ENCODE assay signal across 1 cellular context in genomic region chr7:79453558-79454324, GRCh38.
TF ChIP-seq lines count a peak whose summit lies in the region.

Gene MAGI2, minus strand, starts transcription at chr7:79453667. Its CDS starts 347 bp downstream, at chr7:79453320.

TF ChIP-seq in HepG2, 621 proteins besides CTCF, POLR2A, EP300 and RAD21 (continued from another document):
- TF ChIP-seq FOSL2 (CRISPR knock-in tag; IDR thresholded peaks at IDR 0.05), result no peak
- TF ChIP-seq PCBP1 (IDR thresholded peaks at IDR 0.05; ENCODE audit: borderline replicate concordance, low read depth, low read length), result peak; percentile 17; the same call in 1 of the 2 replicates
- TF ChIP-seq HCFC1 (IDR thresholded peaks at IDR 0.05; ENCODE audit: low read depth, low read length), result no peak
- peak; percentile 83 for TF ChIP-seq ZNF18 (CRISPR knock-in tag; IDR thresholded peaks at IDR 0.05; ENCODE audit: insufficient replicate concordance)
- TF ChIP-seq ZMYM2 (CRISPR knock-in tag; IDR thresholded peaks at IDR 0.05), result no peak
- no peak for TF ChIP-seq ZNF577 (CRISPR knock-in tag; IDR thresholded peaks at IDR 0.05; ENCODE audit: borderline replicate concordance, low read depth)
- 0 out of 2 replicates have a peak, but pooled peaks have one; percentile 44 for TF ChIP-seq NRL (CRISPR knock-in tag; IDR thresholded peaks at IDR 0.05; ENCODE audit: borderline replicate concordance)
- no peak for TF ChIP-seq U2AF2 (IDR thresholded peaks at IDR 0.05; ENCODE audit: low read depth, low read length)
- TF ChIP-seq ZNF850 (CRISPR knock-in tag; conservative IDR thresholded peaks at IDR 0.05), result 0 out of 2 replicates have a peak, but pooled peaks have one; percentile 37
- no peak for TF ChIP-seq ZNF562 (CRISPR knock-in tag; IDR thresholded peaks at IDR 0.05; ENCODE audit: borderline replicate concordance)
- TF ChIP-seq ZNF547 (CRISPR knock-in tag; IDR thresholded peaks at IDR 0.05), result no peak
- TF ChIP-seq ZNF660 (CRISPR knock-in tag; IDR thresholded peaks at IDR 0.05; ENCODE audit: borderline replicate concordance, low read depth), result no peak
- TF ChIP-seq KLF9 (CRISPR knock-in tag; IDR thresholded peaks at IDR 0.05; ENCODE audit: low read depth), result no peak
- TF ChIP-seq ZNF451 (CRISPR knock-in tag; IDR thresholded peaks at IDR 0.05), result 0 out of 2 replicates have a peak, but pooled peaks have one; percentile 18
- TF ChIP-seq DR1 (CRISPR knock-in tag; IDR thresholded peaks at IDR 0.05), result peak; percentile 64; the same call in 1 of the 2 replicates
- TF ChIP-seq NONO (IDR thresholded peaks at IDR 0.05), result no peak
- TF ChIP-seq NONO (CRISPR knock-in tag; conservative IDR thresholded peaks at IDR 0.05), result 0 out of 2 replicates have a peak, but pooled peaks have one; percentile 35
- TF ChIP-seq THAP8 (CRISPR knock-in tag; IDR thresholded peaks at IDR 0.05; ENCODE audit: borderline replicate concordance), result no peak
- TF ChIP-seq SCMH1 (CRISPR knock-in tag; IDR thresholded peaks at IDR 0.05; ENCODE audit: borderline replicate concordance), result no peak
- TF ChIP-seq IKZF1 (IDR thresholded peaks at IDR 0.05), result no peak
- no peak for TF ChIP-seq TEAD2 (CRISPR knock-in tag; IDR thresholded peaks at IDR 0.05)
- TF ChIP-seq SUZ12 (IDR thresholded peaks at IDR 0.05; ENCODE audit: low read depth, low read length), result no peak
- no peak for TF ChIP-seq ZNF616 (CRISPR knock-in tag; IDR thresholded peaks at IDR 0.05; ENCODE audit: low read depth)
- TF ChIP-seq MTF1 (CRISPR knock-in tag; IDR thresholded peaks at IDR 0.05), result no peak
- no peak for TF ChIP-seq SRF (IDR thresholded peaks at IDR 0.05; ENCODE audit: low read depth, low read length)
- no peak for TF ChIP-seq NFRKB (IDR thresholded peaks at IDR 0.05)
- peak; percentile 98 for TF ChIP-seq UBTF (CRISPR knock-in tag; IDR thresholded peaks at IDR 0.05)
- peak; percentile 27; the same call in 1 of the 2 replicates for TF ChIP-seq ZNF12 (CRISPR knock-in tag; IDR thresholded peaks at IDR 0.05)
- TF ChIP-seq SOX13 (IDR thresholded peaks at IDR 0.05), result no peak
- TF ChIP-seq SOX13 (CRISPR knock-in tag; conservative IDR thresholded peaks at IDR 0.05 in 1 of 2, IDR thresholded peaks at IDR 0.05 in 1 of 2), result 0 out of 4 replicates have a peak, but pooled peaks of 1 of the 2 experiments have one; percentile 23
- TF ChIP-seq PHB2 (IDR thresholded peaks at IDR 0.05; ENCODE audit: partially characterized antibody), result no peak
- no peak for TF ChIP-seq TFE3 (CRISPR knock-in tag; IDR thresholded peaks at IDR 0.05)
- TF ChIP-seq RERE (CRISPR knock-in tag; IDR thresholded peaks at IDR 0.05; ENCODE audit: low read depth), result no peak
